In genomic region chr3:107208100-107208499, GRCh38 we compare ENCODE assay signal across 8 cellular contexts.
DNase-seq lines count a peak whose midpoint lies in the region; ATAC-seq and TF ChIP-seq lines count a peak whose summit lies in the region.

No MANE protein-coding gene starts in this region.

- peak overlapping the region; percentile 31 for H3K27ac ChIP-seq in thymus (ENCODE audit: low read depth)

- peaks cover 3% of the 10 kb centered on the region for H3K27me3 Mint-ChIP-seq in brain

- no peaks in the 10 kb centered on the region for H3K36me3 ChIP-seq in thymus (ENCODE audit: control insufficient read depth, insufficient read depth)

- H3K4me3 ChIP-seq in thymus (ENCODE audit: low read length): no peak overlapping the region

- no peak for TF ChIP-seq CTCF in brain (conservative IDR thresholded peaks at IDR 0.05)

- no peaks in the 10 kb centered on the region for H3K4me1 ChIP-seq in thymus (ENCODE audit: control insufficient read depth, insufficient read depth, low read length)

- H3K27me3 ChIP-seq in thymus (ENCODE audit: control insufficient read depth, insufficient read depth): no peaks in the 10 kb centered on the region

- H3K9me3 ChIP-seq in thymus (ENCODE audit: control insufficient read depth): no peaks in the 10 kb centered on the region

- H3K27ac Mint-ChIP-seq in brain: peak overlapping the region in 3 of 5 experiments; percentile 22 to 97 (median 87)

- H3K9me3 Mint-ChIP-seq in brain: no peaks in the 10 kb centered on the region

- no peaks in the 10 kb centered on the region for H3K36me3 Mint-ChIP-seq in brain

- peak; percentile 3 to 17 for DNase-seq in SHP77 (lab: John Stamatoyannopoulos, UW)
- no peak for DNase-seq in SHP77 treated with DMSO at 0.1 percent for 48 hours (lab: John Stamatoyannopoulos, UW)
- DNase-seq in kidney tubule cell (ENCODE audit: low spot score): peak; percentile 28
- DNase-seq in activated CD4-positive, alpha-beta T cell treated with anti-CD3 and anti-CD28 coated beads for 48 hours: no peak

- ATAC-seq in GM21576 (IDR thresholded peaks at IDR 0.05; ENCODE audit: unreplicated experiment) (no peak), GM21619 (IDR thresholded peaks at IDR 0.05; ENCODE audit: unreplicated experiment) (no peak)

- peak overlapping the region in 3 of 5 experiments; percentile 1 to 60 (median 39) for H3K4me3 Mint-ChIP-seq in brain

- peaks cover 69% of the 10 kb centered on the region for H3K4me1 Mint-ChIP-seq in brain

Comparison
In these comparisons a context has a peak if more than half of its experiments do, and no peak if none do; other contexts are left out.
1. DNase-seq: peak in SHP77 (2 of 2) and kidney tubule cell (single experiment); none in SHP77 treated with DMSO at 0.1 percent for 48 hours (single experiment) and activated CD4-positive, alpha-beta T cell treated with anti-CD3 and anti-CD28 coated beads for 48 hours (single experiment).